ENCODE assay signal across 9 cellular contexts in the genomic region with DNA sequence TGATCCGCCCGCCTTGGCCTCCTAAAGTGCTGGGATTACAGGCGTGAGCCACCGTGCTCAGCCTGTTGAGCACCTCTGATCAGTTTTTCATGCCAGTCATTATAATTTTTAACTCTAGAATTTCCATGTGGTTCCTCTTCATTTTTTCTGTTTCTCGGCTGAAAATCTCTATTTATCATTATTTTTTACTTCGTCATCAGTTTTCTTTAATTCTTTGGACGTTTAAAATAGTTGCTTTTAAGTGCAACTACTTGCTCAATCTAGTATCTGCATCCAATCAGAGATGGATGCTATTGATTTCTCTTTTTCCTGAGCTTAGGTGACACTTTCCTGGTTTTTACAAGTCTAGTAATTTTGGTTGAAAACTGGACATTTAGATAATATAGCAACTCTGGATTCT.
"Had no signal": no experiment of that assay in that cellular context is flagged by ENCODE, and none has a peak within 500 bp of the region (broad histone marks: within the 10 kb centered on the region; RNA-seq: fewer than 3 reads in every experiment).

No MANE protein-coding gene starts in this region.

- FAIRE-seq: HTR-8/SVneo had no signal

- H3K27ac ChIP-seq: GM23248 had no signal

- H3K9me3 Mint-ChIP-seq: HFFc6, IgD-negative memory B cell had no signal

- H3K27ac Mint-ChIP-seq: HFFc6, IgD-negative memory B cell had no signal

- H3K4me3 Mint-ChIP-seq: HFFc6, IgD-negative memory B cell had no signal

- DNase-seq: GM23248, GOT3, H7, HFFc6, KG1 had no signal

- H3K4me3 ChIP-seq: GM23248, HAP-1 had no signal

- ATAC-seq: HCT116 had no signal

- H3K27me3 Mint-ChIP-seq: IgD-negative memory B cell had no signal

- H3K4me1 ChIP-seq: HAP-1 had no signal

- H3K9me3 ChIP-seq: HAP-1 had no signal
